ENCODE assay signal across 1 cellular context in genomic region chr10:73096452-73097304, GRCh38.
TF ChIP-seq lines count a peak whose summit lies in the region.

P4HA1 (minus strand) TSS chr10:73096866; CDS start chr10:73074883, 21,983 bp downstream.

TF ChIP-seq in HepG2, 621 proteins besides CTCF, POLR2A, EP300 and RAD21 (continued from another document and continues in another):
- peak; percentile 41; the same call in 1 of the 2 replicates for TF ChIP-seq ZBTB34 (CRISPR knock-in tag; IDR thresholded peaks at IDR 0.05)
- TF ChIP-seq IRX3 (CRISPR knock-in tag; IDR thresholded peaks at IDR 0.05; ENCODE audit: borderline replicate concordance, low read depth), result no peak; the same call in 1 of the 2 replicates
- no peak for TF ChIP-seq DMTF1 (CRISPR knock-in tag; IDR thresholded peaks at IDR 0.05)
- TF ChIP-seq IRF2 (CRISPR knock-in tag; IDR thresholded peaks at IDR 0.05), result peak; percentile 86
- TF ChIP-seq ZNF230 (CRISPR knock-in tag; IDR thresholded peaks at IDR 0.05), result peak; percentile 83
- no peak for TF ChIP-seq HNF4G (IDR thresholded peaks at IDR 0.05; ENCODE audit: borderline replicate concordance, low read depth, low read length)
- TF ChIP-seq HNF4G (CRISPR knock-in tag; IDR thresholded peaks at IDR 0.05; ENCODE audit: borderline replicate concordance, low read depth), result 0 out of 2 replicates have a peak, but pooled peaks have one; percentile 63
- TF ChIP-seq STAT6 (CRISPR knock-in tag; IDR thresholded peaks at IDR 0.05; ENCODE audit: borderline replicate concordance), result peak; percentile 94; the same call in 1 of the 2 replicates
- TF ChIP-seq KDM5B (CRISPR knock-in tag; IDR thresholded peaks at IDR 0.05; ENCODE audit: borderline replicate concordance), result peak; percentile 86; the same call in 1 of the 2 replicates
- TF ChIP-seq GPBP1L1 (CRISPR knock-in tag; IDR thresholded peaks at IDR 0.05), result no peak
- TF ChIP-seq RBAK (CRISPR knock-in tag; IDR thresholded peaks at IDR 0.05), result no peak
- TF ChIP-seq ZNF790 (CRISPR knock-in tag; IDR thresholded peaks at IDR 0.05; ENCODE audit: borderline replicate concordance), result 0 out of 2 replicates have a peak, but pooled peaks have one; percentile 81
- peak; percentile 92 for TF ChIP-seq GATA4 (IDR thresholded peaks at IDR 0.05; ENCODE audit: borderline replicate concordance, low read depth)
- TF ChIP-seq MLX (CRISPR knock-in tag; IDR thresholded peaks at IDR 0.05), result peak; percentile 87
- peak; percentile 11 for TF ChIP-seq XRCC5 (optimal IDR thresholded peaks at IDR 0.05; ENCODE audit: low read length)
- TF ChIP-seq PTBP1 (IDR thresholded peaks at IDR 0.05; ENCODE audit: low read depth, low read length, poor library complexity, severe bottlenecking), result no peak
- peak; percentile 94 for TF ChIP-seq MED1 (CRISPR knock-in tag; IDR thresholded peaks at IDR 0.05)
- no peak; the same call in 1 of the 2 replicates for TF ChIP-seq SNAPC2 (CRISPR knock-in tag; IDR thresholded peaks at IDR 0.05)
- TF ChIP-seq KDM2A (CRISPR knock-in tag; IDR thresholded peaks at IDR 0.05; ENCODE audit: borderline replicate concordance, low read depth), result peak; percentile 99
- no peak for TF ChIP-seq MTA3 (CRISPR knock-in tag; IDR thresholded peaks at IDR 0.05)
- no peak for TF ChIP-seq CENPX (CRISPR knock-in tag; IDR thresholded peaks at IDR 0.05)
- TF ChIP-seq ZNF567 (CRISPR knock-in tag; IDR thresholded peaks at IDR 0.05; ENCODE audit: borderline replicate concordance), result no peak; the same call in 1 of the 2 replicates
- TF ChIP-seq NFIC (IDR thresholded peaks at IDR 0.05; ENCODE audit: low read length), result no peak
- peak; percentile 89 for TF ChIP-seq NKX3-1 (CRISPR knock-in tag; IDR thresholded peaks at IDR 0.05)
- TF ChIP-seq ZNF414 (CRISPR knock-in tag; IDR thresholded peaks at IDR 0.05), result peak; percentile 24; the same call in 1 of the 2 replicates
- peak; percentile 80 for TF ChIP-seq HES4 (CRISPR knock-in tag; IDR thresholded peaks at IDR 0.05; ENCODE audit: borderline replicate concordance)
- no peak; the same call in 1 of the 2 replicates for TF ChIP-seq ZNF362 (CRISPR knock-in tag; IDR thresholded peaks at IDR 0.05; ENCODE audit: borderline replicate concordance)
- peak; percentile 94; the same call in 1 of the 2 replicates for TF ChIP-seq ZNF788 (CRISPR knock-in tag; IDR thresholded peaks at IDR 0.05; ENCODE audit: borderline replicate concordance)
- peak; percentile 97 for TF ChIP-seq ZMYM4 (CRISPR knock-in tag; IDR thresholded peaks at IDR 0.05)
- peak; percentile 46; the same call in 1 of the 2 replicates for TF ChIP-seq EED (CRISPR knock-in tag; IDR thresholded peaks at IDR 0.05)
- TF ChIP-seq FIP1L1 (IDR thresholded peaks at IDR 0.05; ENCODE audit: borderline replicate concordance, insufficient read depth, low read depth, low read length), result no peak
- TF ChIP-seq ZNF614 (CRISPR knock-in tag; IDR thresholded peaks at IDR 0.05; ENCODE audit: borderline replicate concordance), result peak; percentile 76; the same call in 1 of the 2 replicates
- TF ChIP-seq FLYWCH1 (CRISPR knock-in tag; IDR thresholded peaks at IDR 0.05), result no peak; the same call in 1 of the 2 replicates
- TF ChIP-seq MAF1 (CRISPR knock-in tag; IDR thresholded peaks at IDR 0.05; ENCODE audit: borderline replicate concordance), result peak; percentile 89; the same call in 1 of the 2 replicates
- TF ChIP-seq SOX13 (IDR thresholded peaks at IDR 0.05), result peak; percentile 43; the same call in 1 of the 2 replicates
- TF ChIP-seq SOX13 (CRISPR knock-in tag; conservative IDR thresholded peaks at IDR 0.05 in 1 of 2, IDR thresholded peaks at IDR 0.05 in 1 of 2), result peak in 1 of 2 experiments; percentile 52; a peak in 1 of 4 replicates
- no peak; the same call in 1 of the 2 replicates for TF ChIP-seq ATF6 (CRISPR knock-in tag; conservative IDR thresholded peaks at IDR 0.05)
- TF ChIP-seq NFAT5 (CRISPR knock-in tag; IDR thresholded peaks at IDR 0.05), result peak; percentile 87
- TF ChIP-seq E2F1 (CRISPR knock-in tag; IDR thresholded peaks at IDR 0.05), result peak; percentile 67
- TF ChIP-seq ZNF550 (CRISPR knock-in tag; IDR thresholded peaks at IDR 0.05; ENCODE audit: borderline replicate concordance), result no peak; the same call in 1 of the 2 replicates
- TF ChIP-seq FOXA3 (CRISPR knock-in tag; IDR thresholded peaks at IDR 0.05), result peak; percentile 38; the same call in 1 of the 2 replicates
- TF ChIP-seq NFRKB (IDR thresholded peaks at IDR 0.05), result no peak
- no peak for TF ChIP-seq ATF1 (CRISPR knock-in tag; IDR thresholded peaks at IDR 0.05)
